ENCODE assay signal across 13 cellular contexts in the genomic region with DNA sequence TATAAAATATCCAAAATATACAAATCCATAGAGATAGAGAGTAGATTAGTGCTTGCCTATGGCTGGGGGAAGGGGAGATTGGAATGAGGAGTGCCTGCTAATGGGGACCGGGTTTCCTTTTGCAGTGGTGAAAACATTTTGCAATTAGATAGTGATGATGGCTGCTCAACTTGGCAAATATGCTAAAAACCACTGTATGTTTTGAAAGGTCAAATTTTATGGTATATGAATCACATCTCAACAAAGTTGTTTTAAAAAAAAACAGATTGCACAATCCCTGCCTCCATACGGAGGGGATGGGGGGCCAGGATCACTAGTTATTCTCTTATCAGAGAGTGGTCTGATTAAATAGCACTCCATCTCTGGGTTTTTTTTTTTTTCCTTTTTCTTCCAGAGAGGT.
DNase-seq lines count a peak whose midpoint lies in the region; ATAC-seq and TF ChIP-seq lines count a peak whose summit lies in the region.
"Had no signal": no experiment of that assay in that cellular context is flagged by ENCODE, and none has a peak within 500 bp of the region (broad histone marks: within the 10 kb centered on the region; RNA-seq: fewer than 3 reads in every experiment).

No MANE protein-coding gene starts in this region.

- H3K27ac Mint-ChIP-seq in HFFc6 (peak overlapping the region; percentile 60), progenitor cell of endocrine pancreas (no peak overlapping the region)

- H3K4me1 Mint-ChIP-seq in HFFc6 (ENCODE audit: low read depth) (peaks cover 85% of the 10 kb centered on the region), progenitor cell of endocrine pancreas (ENCODE audit: low read depth) (no peaks in the 10 kb centered on the region)

- H3K9me3 Mint-ChIP-seq in HFFc6 (no peaks in the 10 kb centered on the region), progenitor cell of endocrine pancreas (ENCODE audit: low read depth) (no peaks in the 10 kb centered on the region)
- H3K9me3 Mint-ChIP-seq: stimulated activated naive CD8-positive, alpha-beta T cell treated with anti-CD3 and anti-CD28 coated beads, Interleukin-15, Interleukin-2, amounts not matched to agents 100 ng/mL and 50 ng/mL, for 24 hours had no signal

- H3K27me3 ChIP-seq in RWPE2 (ENCODE audit: insufficient read depth, poor library complexity, severe bottlenecking): no peaks in the 10 kb centered on the region
- H3K27me3 ChIP-seq: left lung had no signal

- ATAC-seq in RWPE2 (ENCODE audit: low read depth): peak; percentile 62
- ATAC-seq: left lung had no signal

- POLR2A ChIA-PET in AG04449 (lab: Yijun Ruan, JAX): no interaction called here

- peaks cover 68% of the 10 kb centered on the region for H3K4me1 ChIP-seq in RWPE2 (ENCODE audit: insufficient read depth, poor library complexity, severe bottlenecking)

- H3K4me3 Mint-ChIP-seq in HFFc6 (peak overlapping the region; percentile 39), progenitor cell of endocrine pancreas (ENCODE audit: low read depth) (no peak overlapping the region)
- H3K4me3 Mint-ChIP-seq: stimulated activated naive CD8-positive, alpha-beta T cell treated with anti-CD3 and anti-CD28 coated beads, Interleukin-15, Interleukin-2, amounts not matched to agents 100 ng/mL and 50 ng/mL, for 24 hours had no signal

- no peaks in the 10 kb centered on the region for H3K36me3 ChIP-seq in RWPE2 (ENCODE audit: low read depth)
- H3K36me3 ChIP-seq: left lung had no signal

- H3K36me3 Mint-ChIP-seq in HFFc6 (ENCODE audit: low read depth) (no peaks in the 10 kb centered on the region), progenitor cell of endocrine pancreas (ENCODE audit: insufficient read depth) (no peaks in the 10 kb centered on the region)

- DNase-seq in AG04449 (ENCODE audit: low read depth, low spot score) (peak; percentile 70), HFFc6 (peak; percentile 67), RWPE2 (ENCODE audit: low spot score) (no peak), fibroblast of the aortic adventitia (ENCODE audit: low read depth) (peak; percentile 74), NCI-H2107 treated with DMSO at 0.1 percent for 48 hours (lab: John Stamatoyannopoulos, UW; ENCODE audit: unreplicated experiment) (no peak), progenitor cell of endocrine pancreas (ENCODE audit: low spot score, unreplicated experiment) (no peak), HUDEP-2 (lab: John Stamatoyannopoulos, UW; ENCODE audit: unreplicated experiment in 76 of 76) (no peak)
- no peak for DNase-seq in activated CD4-positive, alpha-beta T cell treated with anti-CD3 and anti-CD28 coated beads for 4 hours
- DNase-seq: C1 segment of cervical spinal cord, glutamatergic neuron, left lung, NCI-H1105 had no signal

- TF ChIP-seq CTCF in AG04449 (IDR thresholded peaks at IDR 0.05; ENCODE audit: insufficient read depth, low read length, missing control alignments) (no peak), HFFc6 (IDR thresholded peaks at IDR 0.05) (no peak), RWPE2 (IDR thresholded peaks at IDR 0.05; ENCODE audit: poor library complexity, severe bottlenecking) (no peak), fibroblast of the aortic adventitia (IDR thresholded peaks at IDR 0.05; ENCODE audit: insufficient read depth, low read length) (no peak), progenitor cell of endocrine pancreas (IDR thresholded peaks at IDR 0.05; ENCODE audit: unreplicated experiment) (no peak)

- no peaks in the 10 kb centered on the region for H3K9me3 ChIP-seq in RWPE2 (ENCODE audit: severe bottlenecking)
- H3K9me3 ChIP-seq: left lung had no signal

- H3K27ac ChIP-seq in RWPE2 (ENCODE audit: poor library complexity, severe bottlenecking): peak overlapping the region; percentile 80
- H3K27ac ChIP-seq: left lung had no signal

- CTCF ChIA-PET in AG04449 (lab: Yijun Ruan, JAX): interaction anchor here (1.5 to 3.4 kb wide), 4 partner anchors 18 to 58 kb away, joined by 3 to 14 read pairs (median 5); no protein-coding TSS in a partner anchor

- H3K4me3 ChIP-seq in AG04449 (ENCODE audit: low read depth, low read length) (no peak overlapping the region), RWPE2 (ENCODE audit: severe bottlenecking) (no peak overlapping the region), fibroblast of the aortic adventitia (ENCODE audit: low read depth, low read length) (no peak overlapping the region)
- H3K4me3 ChIP-seq: left lung had no signal

- no peaks in the 10 kb centered on the region for H3K27me3 Mint-ChIP-seq in HFFc6 (ENCODE audit: insufficient read depth)
- H3K27me3 Mint-ChIP-seq in progenitor cell of endocrine pancreas: no peaks in the 10 kb centered on the region
- H3K27me3 Mint-ChIP-seq: stimulated activated naive CD8-positive, alpha-beta T cell treated with anti-CD3 and anti-CD28 coated beads, Interleukin-15, Interleukin-2, amounts not matched to agents 100 ng/mL and 50 ng/mL, for 24 hours had no signal

Comparison
In these comparisons a context has a peak if more than half of its experiments do, and no peak if none do; other contexts are left out.
1. DNase-seq: peak in AG04449 (single experiment), HFFc6 (single experiment) and fibroblast of the aortic adventitia (single experiment); none in RWPE2 (single experiment), NCI-H2107 treated with DMSO at 0.1 percent for 48 hours (single experiment), progenitor cell of endocrine pancreas (single experiment), HUDEP-2 (0 of 76) and activated CD4-positive, alpha-beta T cell treated with anti-CD3 and anti-CD28 coated beads for 4 hours (0 of 2).